1 cellular context compared by ENCODE assay signal in genomic region chr7:122886357-122887081, GRCh38.
TF ChIP-seq lines count a peak whose summit lies in the region.

Gene CADPS2, minus strand, starts transcription at chr7:122886460. Its CDS starts 123 bp downstream, at chr7:122886337.

TF ChIP-seq in HCT116, 20 proteins besides CTCF, POLR2A, EP300 and RAD21 (continued from another document):
- TF ChIP-seq ATF3 (IDR thresholded peaks at IDR 0.05), result no peak
- no peak for TF ChIP-seq EGR1 (IDR thresholded peaks at IDR 0.05; ENCODE audit: low read depth)
- no peak for TF ChIP-seq FOSL1 (IDR thresholded peaks at IDR 0.05; ENCODE audit: low read depth)
